8 cellular contexts compared by ENCODE assay signal in genomic region chr19:19663292-19664120, GRCh38. TPM values are rescaled to one million over a fixed set of nuclear protein-coding genes. Genes with fewer than 3 reads are reported as not detected.
DNase-seq lines count a peak whose midpoint lies in the region; ATAC-seq and TF ChIP-seq lines count a peak whose summit lies in the region.

TSS of gene ATP13A1 (minus strand) at chr19:19663676. CDS start at chr19:19663666, 10 bp downstream.

- H3K9me3 ChIP-seq in SK-N-MC (ENCODE audit: low read depth, low read length) (no peaks in the 10 kb centered on the region), suprapubic skin (no peaks in the 10 kb centered on the region)

- peak within 1 kb of the TSS; percentile 93 for H3K4me3 ChIP-seq in NB4 (ENCODE audit: low read depth, low read length)
- peak within 1 kb of the TSS; percentile 93 for H3K4me3 ChIP-seq in SK-N-MC
- H3K4me3 ChIP-seq in suprapubic skin, result peak within 1 kb of the TSS; percentile 99

- no peaks in the 10 kb centered on the region for H3K27me3 ChIP-seq in suprapubic skin

- peaks cover 2% of the 10 kb centered on the region for H3K9me3 Mint-ChIP-seq in activated naive CD4-positive, alpha-beta T cell treated with anti-CD3 and anti-CD28 coated beads, Interleukin-2, amount 10 ng/mL, durations not matched to agents 7 days and 5 days

- CTCF ChIA-PET in GM10248 (lab: Yijun Ruan, JAX), result interaction anchor here (0.9 to 2.2 kb wide), 5 partner anchors 8 to 238 kb away, joined by 3 to 7 read pairs (median 5); partner anchors contain the start of gene GMIP
- CTCF ChIA-PET in activated naive CD4-positive, alpha-beta T cell treated with anti-CD3 and anti-CD28 coated beads, Interleukin-2, amount 10 ng/mL, durations not matched to agents 7 days and 5 days (lab: Charles Lee), result interaction anchor here (1.0 to 1.2 kb wide), 2 partner anchors 131 to 134 kb away, joined by 3 to 4 read pairs; no protein-coding TSS in a partner anchor

- peaks cover 32% of the 10 kb centered on the region for H3K4me1 ChIP-seq in suprapubic skin

- peaks cover 41% of the 10 kb centered on the region for H3K4me1 Mint-ChIP-seq in activated naive CD4-positive, alpha-beta T cell treated with anti-CD3 and anti-CD28 coated beads, Interleukin-2, amount 10 ng/mL, durations not matched to agents 7 days and 5 days

- POLR2A ChIA-PET in GM10248 (lab: Yijun Ruan, JAX), result interaction anchor here (0.6 to 1.4 kb wide), 5 partner anchors 35 to 207 kb away, joined by 3 to 5 read pairs (median 3); partner anchors contain the start of genes ZNF253 and ZNF506

- H3K36me3 Mint-ChIP-seq in activated naive CD4-positive, alpha-beta T cell treated with anti-CD3 and anti-CD28 coated beads, Interleukin-2, amount 10 ng/mL, durations not matched to agents 7 days and 5 days, result peaks cover 44% of the 10 kb centered on the region

- 0% methylated on average over 4 of the region's 81 CpGs for WGBS in suprapubic skin

- peak within 1 kb of the TSS; percentile 91 for H3K9ac ChIP-seq in SK-N-MC (ENCODE audit: insufficient read length)

- peak; percentile 65 for ATAC-seq in HG02571 (IDR thresholded peaks at IDR 0.05; ENCODE audit: unreplicated experiment)

- peak; percentile 16 for TF ChIP-seq CTCF in GM10248 (IDR thresholded peaks at IDR 0.05; ENCODE audit: control extremely low read depth, extremely low read depth, low read depth, missing control alignments)
- TF ChIP-seq CTCF in NB4 (IDR thresholded peaks at IDR 0.05; ENCODE audit: low read depth, low read length), result peak; percentile 3
- peak in 1 of 2 donors; percentile 18 for TF ChIP-seq CTCF in suprapubic skin (IDR thresholded peaks at IDR 0.05)

- TF ChIP-seq POLR2A in NB4 (IDR thresholded peaks at IDR 0.05; ENCODE audit: extremely low read depth, insufficient read length), result peak; percentile 80
- peak in 1 of 2 donors; percentile 67 for TF ChIP-seq POLR2A in suprapubic skin (IDR thresholded peaks at IDR 0.05)

- peak within 1 kb of the TSS; percentile 86 for H3K27ac ChIP-seq in SK-N-MC
- H3K27ac ChIP-seq in suprapubic skin, result peak within 1 kb of the TSS; percentile 96

- peak within 1 kb of the TSS; percentile 87 for H3K4me3 Mint-ChIP-seq in activated naive CD4-positive, alpha-beta T cell treated with anti-CD3 and anti-CD28 coated beads, Interleukin-2, amount 10 ng/mL, durations not matched to agents 7 days and 5 days

- H3K36me3 ChIP-seq in SK-N-MC (ENCODE audit: insufficient read depth, low read length) (peaks cover 13% of the 10 kb centered on the region), suprapubic skin (peaks cover 14% of the 10 kb centered on the region)

- no peaks in the 10 kb centered on the region for H3K27me3 Mint-ChIP-seq in activated naive CD4-positive, alpha-beta T cell treated with anti-CD3 and anti-CD28 coated beads, Interleukin-2, amount 10 ng/mL, durations not matched to agents 7 days and 5 days

- no peak for TF ChIP-seq EP300 in suprapubic skin (IDR thresholded peaks at IDR 0.05)

- peak within 1 kb of the TSS; percentile 96 for H3K27ac Mint-ChIP-seq in activated naive CD4-positive, alpha-beta T cell treated with anti-CD3 and anti-CD28 coated beads, Interleukin-2, amount 10 ng/mL, durations not matched to agents 7 days and 5 days

- DNase-seq in GM10248 (ENCODE audit: extremely low spot score), result peak; percentile 88
- peak; percentile 97 for DNase-seq in NB4 (ENCODE audit: low read depth)
- peak; percentile 75 for DNase-seq in SK-N-MC (ENCODE audit: low read depth, low spot score)
- DNase-seq in activated naive CD4-positive, alpha-beta T cell treated with anti-CD3 and anti-CD28 coated beads, Interleukin-2, amount 10 ng/mL, durations not matched to agents 7 days and 5 days, result peak; percentile 96
- peak; percentile 88 for DNase-seq in germinal center (ENCODE audit: low spot score)
- peak; percentile 86 to 100 (median 97) for DNase-seq in nucleus accumbens (lab: John Stamatoyannopoulos, UW)
- peak; percentile 98 for DNase-seq in suprapubic skin (ENCODE audit: low spot score in 2 of 2)

RNA-seq across cellular contexts. Expression of gene ATP13A1, which starts in this region (rescaled TPM):
- total RNA-seq in suprapubic skin, result 100 to 1,000 TPM in 3 of 4 donors, 10 to 100 TPM in 1; 90.5 to 196 (median 171) TPM

Comparison
In these comparisons a context has a peak if more than half of its experiments do, and no peak if none do; other contexts are left out.
1. Peak in every context shown above with its lines: DNase-seq, ATAC-seq, H3K4me3 ChIP-seq and H3K27ac ChIP-seq.